10 cellular contexts compared by ENCODE assay signal in genomic region chr6:130913119-130913518, GRCh38.
DNase-seq lines count a peak whose midpoint lies in the region; ATAC-seq, FAIRE-seq and TF ChIP-seq lines count a peak whose summit lies in the region.
"Had no signal": no experiment of that assay in that cellular context is flagged by ENCODE, and none has a peak within 500 bp of the region (broad histone marks: within the 10 kb centered on the region; RNA-seq: fewer than 3 reads in every experiment).

No MANE protein-coding gene starts in this region.

- H2AFZ ChIP-seq in K562 (ENCODE audit: low read depth, low read length): peak overlapping the region; percentile 49

- FAIRE-seq in GM12892 (lab: Jason Lieb, UNC): peak; percentile 54
- no peak for FAIRE-seq in K562 (lab: Jason Lieb, UNC)

- peak; percentile 13 for DNase-seq in GM12892 (ENCODE audit: insufficient read length)
- peak in 2 of 4 experiments; percentile 27 to 53 for DNase-seq in K562 (ENCODE audit: extremely low read depth in 1 of 4, low spot score in 3 of 4)
- no peak for DNase-seq in brain microvascular endothelial cell
- no peak for DNase-seq in gastrocnemius medialis
- DNase-seq in NCI-H446 (lab: John Stamatoyannopoulos, UW): no peak
- DNase-seq: foreskin keratinocyte, stomach had no signal

- no peak for TF ChIP-seq CTCF in K562 (IDR thresholded peaks at IDR 0.05 in 2 of 3, conservative IDR thresholded peaks at IDR 0.05 in 1 of 3; ENCODE audit: insufficient read depth in 2 of 3, low read depth in 1 of 3, low read length in 3 of 3)
- TF ChIP-seq CTCF in brain microvascular endothelial cell (IDR thresholded peaks at IDR 0.05; ENCODE audit: low read depth, low read length, missing control alignments): no peak
- no peak for TF ChIP-seq CTCF in gastrocnemius medialis (IDR thresholded peaks at IDR 0.05 in 4 of 5, conservative IDR thresholded peaks at IDR 0.05 in 1 of 5)

- no peaks in the 10 kb centered on the region for H4K20me1 ChIP-seq in K562 (replicated peaks; ENCODE audit: control insufficient read depth, insufficient read depth, low read length)

- H3K4me3 ChIP-seq in K562 (no peak overlapping the region), brain microvascular endothelial cell (ENCODE audit: low read depth, low read length) (no peak overlapping the region), gastrocnemius medialis (no peak overlapping the region)
- H3K4me3 ChIP-seq: stomach had no signal

- no peaks in the 10 kb centered on the region for H3K9me1 ChIP-seq in K562 (ENCODE audit: control insufficient read depth, insufficient read depth, low read length)

- no peak for TF ChIP-seq EP300 in K562 (IDR thresholded peaks at IDR 0.05; ENCODE audit: low read length)

- in situ Hi-C loops in K562 (cut with MboI): no loop called here
- in situ Hi-C loops in brain microvascular endothelial cell (cut with HindIII; ENCODE audit: low pct_ligation_motif_present, low sequenced_read_pairs): no loop called here
- in situ Hi-C loops in gastrocnemius medialis (cut with MboI; ENCODE audit: low sequenced_read_pairs in 4 of 4): no loop called here

- H3K79me2 ChIP-seq in K562 (ENCODE audit: control insufficient read depth, insufficient read depth, low read length): no peaks in the 10 kb centered on the region

- H3K4me1 ChIP-seq in K562 (replicated peaks in 1 of 2; ENCODE audit: control insufficient read depth in 2 of 2, insufficient read depth in 2 of 2, low read length in 2 of 2) (no peaks in the 10 kb centered on the region; a peak in 1 of 5 replicates), gastrocnemius medialis (peaks cover 3 to 4% of the 10 kb centered on the region in 2 donors)
- H3K4me1 ChIP-seq: foreskin keratinocyte, stomach had no signal

- H3K9me3 ChIP-seq in K562 (replicated peaks; ENCODE audit: control insufficient read depth, insufficient read depth, low read depth, low read length) (no peaks in the 10 kb centered on the region), gastrocnemius medialis (no peaks in the 10 kb centered on the region)
- H3K9me3 ChIP-seq: stomach had no signal

- TF ChIP-seq RAD21 in K562 (CRISPR knock-in tag; conservative IDR thresholded peaks at IDR 0.05 in 1 of 2, IDR thresholded peaks at IDR 0.05 in 1 of 2): no peak

- intact Hi-C loops in K562 (cut with micrococcal nuclease): no loop called here
- intact Hi-C loops in gastrocnemius medialis (cut with DNase I; ENCODE audit: low total_unique reads): no loop called here

- no peak for TF ChIP-seq POLR2A in GM12892 (IDR thresholded peaks at IDR 0.05; ENCODE audit: low read depth, low read length)
- no peak for TF ChIP-seq POLR2A in K562 (conservative IDR thresholded peaks at IDR 0.05)
- TF ChIP-seq POLR2A in gastrocnemius medialis (IDR thresholded peaks at IDR 0.05): no peak

- CTCF ChIA-PET in K562 (lab: Yijun Ruan, JAX; ENCODE audit: low intra/inter-chr PET ratio): no interaction called here

- H3K36me3 ChIP-seq in K562 (ENCODE audit: control insufficient read depth, insufficient read depth, low read length) (no peaks in the 10 kb centered on the region), brain microvascular endothelial cell (replicated peaks) (no peaks in the 10 kb centered on the region), gastrocnemius medialis (no peaks in the 10 kb centered on the region)
- H3K36me3 ChIP-seq: stomach had no signal

- 18% methylated on average over 4 of the region's 4 CpGs for WGBS in K562 (ENCODE audit: insufficient coverage, low coverage, missing lambda C conversion rate)

- BruUV-seq in K562 (replicated peaks; lab: Mats Ljungman, UMichigan): no TSS peak

- H3K4me2 ChIP-seq in K562 (ENCODE audit: insufficient read depth, low read length): peak overlapping the region; percentile 54

- no peak overlapping the region for H3K9ac ChIP-seq in K562 (ENCODE audit: insufficient read depth in 1 of 2, low read depth in 2 of 2, low read length in 2 of 2)

- peak; percentile 79 for ATAC-seq in GM21360 (IDR thresholded peaks at IDR 0.05; ENCODE audit: unreplicated experiment)
- ATAC-seq in HG03378 (IDR thresholded peaks at IDR 0.05; ENCODE audit: unreplicated experiment): peak; percentile 88
- ATAC-seq in K562: peak; percentile 91
- ATAC-seq in GM21367 (IDR thresholded peaks at IDR 0.05; ENCODE audit: unreplicated experiment): no peak
- ATAC-seq in gastrocnemius medialis: no peak
- ATAC-seq: foreskin keratinocyte had no signal

- H3K27ac ChIP-seq in K562 (ENCODE audit: extremely low read depth, low read depth, low read length) (no peak overlapping the region), brain microvascular endothelial cell (no peak overlapping the region), gastrocnemius medialis (no peak overlapping the region)
- H3K27ac ChIP-seq: foreskin keratinocyte, stomach had no signal

- H3K27me3 ChIP-seq in K562 (ENCODE audit: control insufficient read depth in 2 of 2, insufficient read depth in 2 of 2, low read length in 2 of 2) (no peaks in the 10 kb centered on the region), brain microvascular endothelial cell (replicated peaks) (no peaks in the 10 kb centered on the region), gastrocnemius medialis (no peaks in the 10 kb centered on the region)
- H3K27me3 ChIP-seq: foreskin keratinocyte, stomach had no signal

- POLR2A ChIA-PET in K562 (lab: Yijun Ruan, JAX): no interaction called here

TF ChIP-seq in K562, 482 proteins besides CTCF, POLR2A, EP300 and RAD21 (continues in another document):
- TF ChIP-seq ARID3A (IDR thresholded peaks at IDR 0.05; ENCODE audit: borderline replicate concordance, low read depth, low read length): no peak
- TF ChIP-seq DNMT1 (IDR thresholded peaks at IDR 0.05): no peak
- peak; percentile 33; the same call in 1 of the 2 replicates for TF ChIP-seq KLF13 (tag; IDR thresholded peaks at IDR 0.05; ENCODE audit: borderline replicate concordance, low read depth)
- peak; percentile 45; the same call in 1 of the 2 replicates for TF ChIP-seq SPI1 (IDR thresholded peaks at IDR 0.05; ENCODE audit: borderline replicate concordance, low read depth, low read length)
- TF ChIP-seq SMARCA5 (IDR thresholded peaks at IDR 0.05): no peak
- TF ChIP-seq HMBOX1 (IDR thresholded peaks at IDR 0.05): peak; percentile 48
- TF ChIP-seq IRF2 (CRISPR knock-in tag; IDR thresholded peaks at IDR 0.05): no peak

Comparison
In these comparisons a context has a peak if more than half of its experiments do, and no peak if none do; other contexts are left out.
1. ATAC-seq: peak in GM21360 (single experiment), HG03378 (single experiment) and K562 (single experiment); none in GM21367 (single experiment) and gastrocnemius medialis (0 of 2).